28 cellular contexts compared by ENCODE assay signal in genomic region chr6:160966493-160967229, GRCh38.
"Had no signal": no experiment of that assay in that cellular context is flagged by ENCODE, and none has a peak within 500 bp of the region (broad histone marks: within the 10 kb centered on the region; RNA-seq: fewer than 3 reads in every experiment).

No MANE protein-coding gene starts in this region.

- ATAC-seq: activated CD4-positive, alpha-beta T cell treated with anti-CD3 and anti-CD28 coated beads for 36 hours; activated T-cell treated with anti-CD3 and anti-CD28 coated beads, Interleukin-2, amount 50 U/mL, for 72 hours; T-cell had no signal

- H3K4me3 ChIP-seq: colonic mucosa, Peyer's patch had no signal

- H3K27me3 ChIP-seq: brain microvascular endothelial cell, colonic mucosa, Peyer's patch had no signal

- DNase-seq: activated CD4-positive, alpha-beta memory T cell treated with anti-CD3 and anti-CD28 coated beads, Interleukin-2, amount 10 ng/mL, durations not matched to agents 7 days and 5 days; activated CD4-positive, alpha-beta T cell treated with anti-CD3 and anti-CD28 coated beads for 36 hours; activated CD4-positive, alpha-beta T cell treated with anti-CD3 and anti-CD28 coated beads, Interleukin-2, amount 50 U/mL, for 1 hour; activated gamma-delta T cell treated with Interleukin-2 at 50 U/mL for 16 hours; activated naive CD4-positive, alpha-beta T cell treated with anti-CD3 and anti-CD28 coated beads, Interleukin-2, amount 10 ng/mL, durations not matched to agents 7 days and 5 days; activated naive CD8-positive, alpha-beta T cell treated with anti-CD3 and anti-CD28 coated beads for 36 hours; activated T-cell treated with anti-CD3 and anti-CD28 coated beads for 4 hours; activated T-cell treated with anti-CD3 and anti-CD28 coated beads, Interleukin-2, amount 50 U/mL, for 72 hours; brain microvascular endothelial cell; caudate nucleus; colonic mucosa; Kasumi-1; NCI-H1048; NCI-H146; NCI-H187 treated with DMSO at 0.1 percent for 48 hours; NCI-H2081 treated with DMSO at 0.1 percent for 48 hours; NCI-H2171; NCI-H2227 treated with DMSO at 0.1 percent for 48 hours; NCI-H446 treated with DMSO at 0.1 percent for 48 hours; NCI-H524 treated with DMSO at 0.1 percent for 48 hours; NCI-H774; Peyer's patch; SHP77 treated with DMSO at 0.1 percent for 48 hours; T-cell; T-helper 2 cell; T1000; WERI-Rb-1 had no signal

- H3K27ac ChIP-seq: brain microvascular endothelial cell, colonic mucosa, Peyer's patch, RWPE1, WERI-Rb-1 had no signal

- H3K36me3 ChIP-seq: brain microvascular endothelial cell, colonic mucosa, Peyer's patch, WERI-Rb-1 had no signal

- H3K9me3 ChIP-seq: colonic mucosa, Peyer's patch had no signal

- H3K4me1 ChIP-seq: colonic mucosa, Peyer's patch had no signal
